ENCODE assay signal across 8 cellular contexts in genomic region chr7:77727936-77728701, GRCh38. TPM values are rescaled to one million over a fixed set of nuclear protein-coding genes. Genes with fewer than 3 reads are reported as not detected.
DNase-seq lines count a peak whose midpoint lies in the region; FAIRE-seq and TF ChIP-seq lines count a peak whose summit lies in the region.

No MANE protein-coding gene starts in this region.

- H3K36me3 Mint-ChIP-seq in CD4-positive, alpha-beta memory T cell: peaks cover 0 to 4% of the 10 kb centered on the region in 2 donors

- WGBS in stomach, 5 donors: 22 to 47% (median 33%) methylated on average over 8 of the region's 8 CpGs

- no peaks in the 10 kb centered on the region for H3K9me3 Mint-ChIP-seq in CD4-positive, alpha-beta memory T cell

- CTCF ChIA-PET in CD4-positive, alpha-beta memory T cell (lab: Charles Lee; ENCODE audit: partially characterized antibody): interaction anchor here (0.8 to 1.7 kb wide), 2 partner anchors 51 to 77 kb away, joined by 3 to 5 read pairs; no protein-coding TSS in a partner anchor

- intact Hi-C loops in CD4-positive, alpha-beta memory T cell (cut with micrococcal nuclease): no loop called here
- intact Hi-C loops in stomach (cut with DNase I; ENCODE audit: low total_unique reads): no loop called here

- no peaks in the 10 kb centered on the region for H3K27me3 Mint-ChIP-seq in CD4-positive, alpha-beta memory T cell

- DNase-seq in CD4-positive, alpha-beta memory T cell: peak; percentile 6 to 43 (median 33)
- DNase-seq in NCI-H1105 treated with DMSO at 0.1 percent for 48 hours (lab: John Stamatoyannopoulos, UW) (peak; percentile 76), adipocyte (ENCODE audit: low read depth) (peak; percentile 74), iPS-NIHi11 (ENCODE audit: low spot score) (peak; percentile 22), stomach (no peak), SK-N-DZ (ENCODE audit: low spot score) (no peak), urothelium cell line (ENCODE audit: low spot score) (no peak), HK-2 (ENCODE audit: unreplicated experiment) (no peak)

- H3K4me3 ChIP-seq in CD4-positive, alpha-beta memory T cell (ENCODE audit: low read length in 2 of 2): no peak overlapping the region
- H3K4me3 ChIP-seq in adipocyte (ENCODE audit: low read length): peak overlapping the region; percentile 61
- peak overlapping the region in 2 of 4 donors; percentile 2 to 13 for H3K4me3 ChIP-seq in stomach

- no peaks in the 10 kb centered on the region for H3K27me3 ChIP-seq in CD4-positive, alpha-beta memory T cell (ENCODE audit: insufficient read depth, low read length)
- H3K27me3 ChIP-seq in adipocyte (replicated peaks; ENCODE audit: control insufficient read depth, insufficient read depth, low read length) (no peaks in the 10 kb centered on the region), stomach (no peaks in the 10 kb centered on the region)

- TF ChIP-seq CTCF in stomach (IDR thresholded peaks at IDR 0.05): no peak

- FAIRE-seq in urothelium cell line (lab: Jason Lieb, UNC): no peak

- TF ChIP-seq EP300 in stomach (IDR thresholded peaks at IDR 0.05): no peak

- peak overlapping the region; percentile 56 for H3K9ac ChIP-seq in adipocyte (ENCODE audit: low read length)

- POLR2A ChIA-PET in CD4-positive, alpha-beta memory T cell (lab: Charles Lee; ENCODE audit: partially characterized antibody): interaction anchor here (0.7 to 1.1 kb wide), 4 partner anchors 9 to 42 kb away, joined by 3 to 6 read pairs (median 4); partner anchors contain the start of gene RSBN1L

- H3K36me3 ChIP-seq in CD4-positive, alpha-beta memory T cell (ENCODE audit: insufficient read depth, low read length): no peaks in the 10 kb centered on the region
- H3K36me3 ChIP-seq in adipocyte (ENCODE audit: control insufficient read depth, insufficient read depth, low read length, severe bottlenecking) (no peaks in the 10 kb centered on the region), stomach (no peaks in the 10 kb centered on the region)

- H3K4me1 ChIP-seq in CD4-positive, alpha-beta memory T cell (ENCODE audit: insufficient read depth, low read length): peaks cover 56% of the 10 kb centered on the region
- H3K4me1 ChIP-seq in adipocyte (ENCODE audit: control insufficient read depth, insufficient read depth, low read length): peaks cover 20% of the 10 kb centered on the region
- H3K4me1 ChIP-seq in stomach: peaks cover 19 to 74% (median 53%) of the 10 kb centered on the region in 4 donors

- no peaks in the 10 kb centered on the region for H3K9me3 ChIP-seq in CD4-positive, alpha-beta memory T cell (ENCODE audit: control insufficient read depth in 1 of 2, low read length in 2 of 2)
- H3K9me3 ChIP-seq in adipocyte (ENCODE audit: control insufficient read depth, low read length) (no peaks in the 10 kb centered on the region), stomach (no peaks in the 10 kb centered on the region)

- peak overlapping the region in 7 of 8 donors; percentile 19 to 63 (median 45) for H3K4me3 Mint-ChIP-seq in CD4-positive, alpha-beta memory T cell

- H3K27ac ChIP-seq in CD4-positive, alpha-beta memory T cell (ENCODE audit: low read depth, low read length): no peak overlapping the region
- H3K27ac ChIP-seq in stomach: peak overlapping the region in 4 of 5 donors; percentile 8 to 60 (median 45)

- TF ChIP-seq POLR2A in stomach (IDR thresholded peaks at IDR 0.05): no peak

- peaks cover 36 to 63% (median 48%) of the 10 kb centered on the region in 4 donors for H3K4me1 Mint-ChIP-seq in CD4-positive, alpha-beta memory T cell

- peak overlapping the region; percentile 34 to 92 (median 65) for H3K27ac Mint-ChIP-seq in CD4-positive, alpha-beta memory T cell

RNA-seq across cellular contexts. Expression of gene RSBN1L, which starts 31.9 kb away (rescaled TPM):
- total RNA-seq in CD4-positive, alpha-beta memory T cell: 10 to 100 TPM; 45.0 to 51.0 TPM
- polyA plus RNA-seq in CD4-positive, alpha-beta memory T cell: 1 to 10 TPM; 6.3 to 7.6 TPM
- total RNA-seq in stomach: 10 to 100 TPM; 11.0 to 68.3 (median 11.6) TPM
- polyA plus RNA-seq in stomach: 10 to 100 TPM in 1 of 3 donors, 1 to 10 TPM in 2; 4.2 to 15.4 (median 6.3) TPM
- 14.4 and 18.4 TPM in 2 replicates for polyA plus RNA-seq in SK-N-DZ (2014; cell fraction: cytosol; rRNA removed)
- polyA plus RNA-seq in SK-N-DZ (2014; cell fraction: nucleus; rRNA removed): 14.6 and 18.3 TPM in 2 replicates

Comparison
In these comparisons a context has a peak if more than half of its experiments do, and no peak if none do; other contexts are left out.
1. DNase-seq: peak in CD4-positive, alpha-beta memory T cell (5 of 5), NCI-H1105 treated with DMSO at 0.1 percent for 48 hours (single experiment), adipocyte (single experiment) and iPS-NIHi11 (single experiment); none in stomach (single experiment), SK-N-DZ (single experiment), urothelium cell line (single experiment) and HK-2 (single experiment).